Comparison of ENCODE assay signal across 11 cellular contexts in genomic region chr3:48845170-48845569, GRCh38. TPM values are rescaled to one million over a fixed set of nuclear protein-coding genes. Genes with fewer than 3 reads are reported as not detected.
DNase-seq lines count a peak whose midpoint lies in the region; ATAC-seq, FAIRE-seq and TF ChIP-seq lines count a peak whose summit lies in the region.
"Had no signal": no experiment of that assay in that cellular context is flagged by ENCODE, and none has a peak within 500 bp of the region (broad histone marks: within the 10 kb centered on the region; RNA-seq: fewer than 3 reads in every experiment).

No MANE protein-coding gene starts in this region.

- DNase-seq in T-helper 1 cell (no peak), Karpas-422 (no peak), dedifferentiated amniotic fluid mesenchymal stem cell (ENCODE audit: extremely low spot score) (peak; percentile 15), osteocyte (ENCODE audit: extremely low spot score, unreplicated experiment) (no peak), erythroblast (lab: John Stamatoyannopoulos, UW) (no peak), D721Med (ENCODE audit: insufficient read length, low spot score) (no peak)
- DNase-seq: NCI-H446 treated with DMSO at 0.1 percent for 48 hours, T1000 had no signal

- peaks cover 25% of the 10 kb centered on the region for H3K4me1 ChIP-seq in Karpas-422 (ENCODE audit: low read length)

- no peak overlapping the region for H3K9ac ChIP-seq in Karpas-422 (ENCODE audit: low read length)
- H3K9ac ChIP-seq: parathyroid adenoma had no signal

- peaks cover 7% of the 10 kb centered on the region for H3K36me3 Mint-ChIP-seq in T-helper 1 cell treated with Interleukin-12 subunit alpha and Interleukin-12 subunit beta and Interleukin-4 antibody, amounts not matched to agents 30 μg/mL and 1 μg/mL, for 36 hours (ENCODE audit: low read depth)
- peaks cover 6% of the 10 kb centered on the region for H3K36me3 Mint-ChIP-seq in osteocyte (ENCODE audit: unreplicated experiment)

- no peak overlapping the region for H2AFZ ChIP-seq in Karpas-422 (ENCODE audit: low read length)
- H2AFZ ChIP-seq: parathyroid adenoma had no signal

- H3K4me1 Mint-ChIP-seq in T-helper 1 cell treated with Interleukin-12 subunit alpha and Interleukin-12 subunit beta and Interleukin-4 antibody, amounts not matched to agents 30 μg/mL and 1 μg/mL, for 36 hours (ENCODE audit: low read depth): peaks cover 22% of the 10 kb centered on the region
- peaks cover 28% of the 10 kb centered on the region for H3K4me1 Mint-ChIP-seq in osteocyte (ENCODE audit: unreplicated experiment)

- no peaks in the 10 kb centered on the region for H3K9me3 ChIP-seq in Karpas-422 (ENCODE audit: low read length)

- no peaks in the 10 kb centered on the region for H3K36me3 ChIP-seq in Karpas-422 (ENCODE audit: insufficient read depth, low read length)

- no peak overlapping the region for H3K4me3 ChIP-seq in Karpas-422 (ENCODE audit: low read length)

- TF ChIP-seq CTCF in osteocyte (IDR thresholded peaks at IDR 0.05) (no peak), D721Med (IDR thresholded peaks at IDR 0.05; ENCODE audit: insufficient read depth, missing control alignments) (no peak)

- no peak overlapping the region for H3K27ac Mint-ChIP-seq in T-helper 1 cell treated with Interleukin-12 subunit alpha and Interleukin-12 subunit beta and Interleukin-4 antibody, amounts not matched to agents 30 μg/mL and 1 μg/mL, for 36 hours
- H3K27ac Mint-ChIP-seq in osteocyte (ENCODE audit: unreplicated experiment): peak overlapping the region; percentile 40

- H3K9me2 ChIP-seq in Karpas-422 (replicated peaks; ENCODE audit: insufficient read depth, low read length): no peaks in the 10 kb centered on the region

- H3K79me2 ChIP-seq in Karpas-422 (ENCODE audit: low read length): peaks cover 40% of the 10 kb centered on the region

- no peak overlapping the region for H3K27ac ChIP-seq in Karpas-422 (ENCODE audit: low read length)
- H3K27ac ChIP-seq: parathyroid adenoma had no signal

- FAIRE-seq in D721Med (lab: Jason Lieb, UNC): no peak

- no peak for ATAC-seq in HG02884 (IDR thresholded peaks at IDR 0.05; ENCODE audit: unreplicated experiment)

- H3K9me3 Mint-ChIP-seq in T-helper 1 cell treated with Interleukin-12 subunit alpha and Interleukin-12 subunit beta and Interleukin-4 antibody, amounts not matched to agents 30 μg/mL and 1 μg/mL, for 36 hours: peaks cover 4% of the 10 kb centered on the region
- H3K9me3 Mint-ChIP-seq in osteocyte (ENCODE audit: unreplicated experiment): no peaks in the 10 kb centered on the region

- H3K27me3 Mint-ChIP-seq in T-helper 1 cell treated with Interleukin-12 subunit alpha and Interleukin-12 subunit beta and Interleukin-4 antibody, amounts not matched to agents 30 μg/mL and 1 μg/mL, for 36 hours (ENCODE audit: low read depth): no peaks in the 10 kb centered on the region
- H3K27me3 Mint-ChIP-seq in osteocyte (ENCODE audit: unreplicated experiment): no peaks in the 10 kb centered on the region

- TF ChIP-seq POLR2A in erythroblast (IDR thresholded peaks at IDR 0.05; ENCODE audit: low read length): no peak

- no peaks in the 10 kb centered on the region for H4K20me1 ChIP-seq in Karpas-422 (ENCODE audit: insufficient read depth, low read depth, low read length)

- peak overlapping the region; percentile 80 for H3K4me2 ChIP-seq in Karpas-422 (ENCODE audit: low read depth, low read length, poor library complexity, severe bottlenecking)

- H3K4me3 Mint-ChIP-seq in T-helper 1 cell treated with Interleukin-12 subunit alpha and Interleukin-12 subunit beta and Interleukin-4 antibody, amounts not matched to agents 30 μg/mL and 1 μg/mL, for 36 hours: peak overlapping the region; percentile 49
- H3K4me3 Mint-ChIP-seq in osteocyte (ENCODE audit: unreplicated experiment): peak overlapping the region; percentile 53

- H3K27me3 ChIP-seq in Karpas-422 (ENCODE audit: low read length): no peaks in the 10 kb centered on the region

RNA-seq across cellular contexts. Expression of gene PRKAR2A, which starts 2.5 kb away (rescaled TPM):
- total RNA-seq in Karpas-422 (2014; rRNA removed; shearing (Covaris generic); ENCODE audit: low replicate concordance): 37.9 and 51.5 TPM in 2 replicates
- total RNA-seq in osteocyte: 61.6 and 61.8 TPM in 2 replicates

RNA-seq across cellular contexts. Expression of gene SLC25A20, which starts 53.5 kb away (rescaled TPM):
- 20.5 and 33.8 TPM in 2 replicates for total RNA-seq in Karpas-422 (2014; rRNA removed; shearing (Covaris generic); ENCODE audit: low replicate concordance)
- total RNA-seq in osteocyte: 12.4 and 13.3 TPM in 2 replicates
